ENCODE assay signal across 1 cellular context in the genomic region with DNA sequence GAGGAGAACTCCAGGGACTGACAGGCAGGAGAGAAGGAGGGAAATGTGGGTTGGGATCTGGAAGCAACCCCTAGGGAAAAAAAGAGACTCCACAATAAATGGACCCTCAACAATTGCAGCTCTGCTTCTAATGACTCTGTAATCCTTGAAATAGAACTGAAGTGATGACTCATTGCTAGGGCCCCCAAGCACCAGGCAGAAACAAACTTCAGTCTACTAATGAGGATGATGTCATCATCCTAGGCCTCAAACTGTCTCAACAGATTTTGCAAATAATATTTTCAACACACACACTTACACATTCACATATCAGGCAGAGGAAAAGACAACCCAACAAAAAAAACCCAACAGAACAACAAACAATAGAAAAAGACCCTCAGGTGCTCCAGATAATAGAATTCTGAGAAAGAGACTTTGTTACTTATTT.
A peak's percentile ranks its signal among the peaks of the same experiment; 100 is the strongest.
TF ChIP-seq lines count a peak whose summit lies in the region.

No MANE protein-coding gene starts in this region.

TF ChIP-seq in GM12878, 131 proteins besides CTCF, POLR2A, EP300 and RAD21 (continued from another document):
- TF ChIP-seq, protein P1, sequence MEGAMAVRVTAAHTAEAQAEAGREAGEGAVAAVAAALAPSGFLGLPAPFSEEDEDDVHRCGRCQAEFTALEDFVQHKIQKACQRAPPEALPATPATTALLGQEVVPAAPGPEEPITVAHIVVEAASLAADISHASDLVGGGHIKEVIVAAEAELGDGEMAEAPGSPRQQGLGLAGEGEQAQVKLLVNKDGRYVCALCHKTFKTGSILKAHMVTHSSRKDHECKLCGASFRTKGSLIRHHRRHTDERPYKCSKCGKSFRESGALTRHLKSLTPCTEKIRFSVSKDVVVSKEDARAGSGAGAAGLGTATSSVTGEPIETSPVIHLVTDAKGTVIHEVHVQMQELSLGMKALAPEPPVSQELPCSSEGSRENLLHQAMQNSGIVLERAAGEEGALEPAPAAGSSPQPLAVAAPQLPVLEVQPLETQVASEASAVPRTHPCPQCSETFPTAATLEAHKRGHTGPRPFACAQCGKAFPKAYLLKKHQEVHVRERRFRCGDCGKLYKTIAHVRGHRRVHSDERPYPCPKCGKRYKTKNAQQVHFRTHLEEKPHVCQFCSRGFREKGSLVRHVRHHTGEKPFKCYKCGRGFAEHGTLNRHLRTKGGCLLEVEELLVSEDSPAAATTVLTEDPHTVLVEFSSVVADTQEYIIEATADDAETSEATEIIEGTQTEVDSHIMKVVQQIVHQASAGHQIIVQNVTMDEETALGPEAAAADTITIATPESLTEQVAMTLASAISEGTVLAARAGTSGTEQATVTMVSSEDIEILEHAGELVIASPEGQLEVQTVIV (IDR thresholded peaks at IDR 0.05; ENCODE audit: borderline replicate concordance, partially characterized antibody): no peak
- TF ChIP-seq MTA2 (IDR thresholded peaks at IDR 0.05; ENCODE audit: low read depth) (peak; percentile 64), TAF1 (IDR thresholded peaks at IDR 0.05; ENCODE audit: borderline replicate concordance, low read depth, low read length) (no peak), SRF (IDR thresholded peaks at IDR 0.05; ENCODE audit: low read depth in 2 of 2, low read length in 2 of 2) (no peak), ZNF274 (IDR thresholded peaks at IDR 0.05; ENCODE audit: insufficient read depth, insufficient read length) (no peak), CHD1 (IDR thresholded peaks at IDR 0.05; ENCODE audit: low read depth, low read length) (no peak), ZNF24 (IDR thresholded peaks at IDR 0.05) (no peak), YY1 (IDR thresholded peaks at IDR 0.05; ENCODE audit: low read depth, low read length) (no peak), ZBED1 (IDR thresholded peaks at IDR 0.05; ENCODE audit: borderline replicate concordance) (0 out of 2 replicates have a peak, but pooled peaks have one; percentile 25), MEF2B (IDR thresholded peaks at IDR 0.05; ENCODE audit: partially characterized antibody, poor library complexity, severe bottlenecking) (peak; percentile 39), SPI1 (IDR thresholded peaks at IDR 0.05; ENCODE audit: borderline replicate concordance, insufficient read depth, low read depth, low read length) (no peak), HDGF (IDR thresholded peaks at IDR 0.05) (no peak), SIN3A (IDR thresholded peaks at IDR 0.05; ENCODE audit: low read depth, low read length) (no peak), BCL11A (IDR thresholded peaks at IDR 0.05; ENCODE audit: low read depth, low read length) (peak; percentile 77), FOS (IDR thresholded peaks at IDR 0.05; ENCODE audit: borderline replicate concordance, extremely low read depth, insufficient read length) (no peak), ZNF384 (IDR thresholded peaks at IDR 0.05; ENCODE audit: borderline replicate concordance, low read depth, low read length) (no peak), MEF2A (IDR thresholded peaks at IDR 0.05; ENCODE audit: insufficient read depth, low read depth, low read length) (no peak), JUND (IDR thresholded peaks at IDR 0.05; ENCODE audit: low read depth, low read length) (peak; percentile 67), EED (IDR thresholded peaks at IDR 0.05; ENCODE audit: low read depth) (no peak), ZZZ3 (IDR thresholded peaks at IDR 0.05; ENCODE audit: control insufficient read depth, insufficient read length, low read depth) (no peak), BHLHE40 (IDR thresholded peaks at IDR 0.05; ENCODE audit: borderline replicate concordance in 1 of 2, low read depth in 2 of 2, low read length in 1 of 2) (no peak), SMAD1 (IDR thresholded peaks at IDR 0.05; ENCODE audit: low read depth, partially characterized antibody) (peak; percentile 25), WRNIP1 (IDR thresholded peaks at IDR 0.05; ENCODE audit: borderline replicate concordance, low read depth, low read length) (no peak), RFX5 (IDR thresholded peaks at IDR 0.05; ENCODE audit: low read depth, low read length) (no peak), FOXM1 (IDR thresholded peaks at IDR 0.05; ENCODE audit: low read depth, low read length) (no peak), GABPA (IDR thresholded peaks at IDR 0.05; ENCODE audit: low read depth) (no peak), JUNB (IDR thresholded peaks at IDR 0.05) (peak; percentile 54; the same call in 1 of the 2 replicates), IKZF2 (IDR thresholded peaks at IDR 0.05) (peak in 1 of 2 experiments; percentile 27; a peak in 1 of 4 replicates), TCF7 (IDR thresholded peaks at IDR 0.05; ENCODE audit: borderline replicate concordance) (no peak), NFXL1 (IDR thresholded peaks at IDR 0.05; ENCODE audit: borderline replicate concordance) (no peak), NR2F1 (conservative IDR thresholded peaks at IDR 0.05) (no peak)
- TF ChIP-seq, protein P2, sequence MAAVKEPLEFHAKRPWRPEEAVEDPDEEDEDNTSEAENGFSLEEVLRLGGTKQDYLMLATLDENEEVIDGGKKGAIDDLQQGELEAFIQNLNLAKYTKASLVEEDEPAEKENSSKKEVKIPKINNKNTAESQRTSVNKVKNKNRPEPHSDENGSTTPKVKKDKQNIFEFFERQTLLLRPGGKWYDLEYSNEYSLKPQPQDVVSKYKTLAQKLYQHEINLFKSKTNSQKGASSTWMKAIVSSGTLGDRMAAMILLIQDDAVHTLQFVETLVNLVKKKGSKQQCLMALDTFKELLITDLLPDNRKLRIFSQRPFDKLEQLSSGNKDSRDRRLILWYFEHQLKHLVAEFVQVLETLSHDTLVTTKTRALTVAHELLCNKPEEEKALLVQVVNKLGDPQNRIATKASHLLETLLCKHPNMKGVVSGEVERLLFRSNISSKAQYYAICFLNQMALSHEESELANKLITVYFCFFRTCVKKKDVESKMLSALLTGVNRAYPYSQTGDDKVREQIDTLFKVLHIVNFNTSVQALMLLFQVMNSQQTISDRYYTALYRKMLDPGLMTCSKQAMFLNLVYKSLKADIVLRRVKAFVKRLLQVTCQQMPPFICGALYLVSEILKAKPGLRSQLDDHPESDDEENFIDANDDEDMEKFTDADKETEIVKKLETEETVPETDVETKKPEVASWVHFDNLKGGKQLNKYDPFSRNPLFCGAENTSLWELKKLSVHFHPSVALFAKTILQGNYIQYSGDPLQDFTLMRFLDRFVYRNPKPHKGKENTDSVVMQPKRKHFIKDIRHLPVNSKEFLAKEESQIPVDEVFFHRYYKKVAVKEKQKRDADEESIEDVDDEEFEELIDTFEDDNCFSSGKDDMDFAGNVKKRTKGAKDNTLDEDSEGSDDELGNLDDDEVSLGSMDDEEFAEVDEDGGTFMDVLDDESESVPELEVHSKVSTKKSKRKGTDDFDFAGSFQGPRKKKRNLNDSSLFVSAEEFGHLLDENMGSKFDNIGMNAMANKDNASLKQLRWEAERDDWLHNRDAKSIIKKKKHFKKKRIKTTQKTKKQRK (IDR thresholded peaks at IDR 0.05; ENCODE audit: low read depth, low read length): no peak
- TF ChIP-seq, protein P3, sequence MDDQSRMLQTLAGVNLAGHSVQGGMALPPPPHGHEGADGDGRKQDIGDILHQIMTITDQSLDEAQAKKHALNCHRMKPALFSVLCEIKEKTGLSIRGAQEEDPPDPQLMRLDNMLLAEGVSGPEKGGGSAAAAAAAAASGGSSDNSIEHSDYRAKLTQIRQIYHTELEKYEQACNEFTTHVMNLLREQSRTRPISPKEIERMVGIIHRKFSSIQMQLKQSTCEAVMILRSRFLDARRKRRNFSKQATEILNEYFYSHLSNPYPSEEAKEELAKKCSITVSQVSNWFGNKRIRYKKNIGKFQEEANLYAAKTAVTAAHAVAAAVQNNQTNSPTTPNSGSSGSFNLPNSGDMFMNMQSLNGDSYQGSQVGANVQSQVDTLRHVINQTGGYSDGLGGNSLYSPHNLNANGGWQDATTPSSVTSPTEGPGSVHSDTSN (IDR thresholded peaks at IDR 0.05; ENCODE audit: insufficient replicate concordance, low read depth, low read length): no peak
- TF ChIP-seq, protein P4, sequence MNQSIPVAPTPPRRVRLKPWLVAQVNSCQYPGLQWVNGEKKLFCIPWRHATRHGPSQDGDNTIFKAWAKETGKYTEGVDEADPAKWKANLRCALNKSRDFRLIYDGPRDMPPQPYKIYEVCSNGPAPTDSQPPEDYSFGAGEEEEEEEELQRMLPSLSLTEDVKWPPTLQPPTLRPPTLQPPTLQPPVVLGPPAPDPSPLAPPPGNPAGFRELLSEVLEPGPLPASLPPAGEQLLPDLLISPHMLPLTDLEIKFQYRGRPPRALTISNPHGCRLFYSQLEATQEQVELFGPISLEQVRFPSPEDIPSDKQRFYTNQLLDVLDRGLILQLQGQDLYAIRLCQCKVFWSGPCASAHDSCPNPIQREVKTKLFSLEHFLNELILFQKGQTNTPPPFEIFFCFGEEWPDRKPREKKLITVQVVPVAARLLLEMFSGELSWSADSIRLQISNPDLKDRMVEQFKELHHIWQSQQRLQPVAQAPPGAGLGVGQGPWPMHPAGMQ (IDR thresholded peaks at IDR 0.05; ENCODE audit: borderline replicate concordance): no peak
- TF ChIP-seq, protein P5, sequence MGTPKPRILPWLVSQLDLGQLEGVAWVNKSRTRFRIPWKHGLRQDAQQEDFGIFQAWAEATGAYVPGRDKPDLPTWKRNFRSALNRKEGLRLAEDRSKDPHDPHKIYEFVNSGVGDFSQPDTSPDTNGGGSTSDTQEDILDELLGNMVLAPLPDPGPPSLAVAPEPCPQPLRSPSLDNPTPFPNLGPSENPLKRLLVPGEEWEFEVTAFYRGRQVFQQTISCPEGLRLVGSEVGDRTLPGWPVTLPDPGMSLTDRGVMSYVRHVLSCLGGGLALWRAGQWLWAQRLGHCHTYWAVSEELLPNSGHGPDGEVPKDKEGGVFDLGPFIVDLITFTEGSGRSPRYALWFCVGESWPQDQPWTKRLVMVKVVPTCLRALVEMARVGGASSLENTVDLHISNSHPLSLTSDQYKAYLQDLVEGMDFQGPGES (IDR thresholded peaks at IDR 0.05): no peak
- TF ChIP-seq, protein P6, sequence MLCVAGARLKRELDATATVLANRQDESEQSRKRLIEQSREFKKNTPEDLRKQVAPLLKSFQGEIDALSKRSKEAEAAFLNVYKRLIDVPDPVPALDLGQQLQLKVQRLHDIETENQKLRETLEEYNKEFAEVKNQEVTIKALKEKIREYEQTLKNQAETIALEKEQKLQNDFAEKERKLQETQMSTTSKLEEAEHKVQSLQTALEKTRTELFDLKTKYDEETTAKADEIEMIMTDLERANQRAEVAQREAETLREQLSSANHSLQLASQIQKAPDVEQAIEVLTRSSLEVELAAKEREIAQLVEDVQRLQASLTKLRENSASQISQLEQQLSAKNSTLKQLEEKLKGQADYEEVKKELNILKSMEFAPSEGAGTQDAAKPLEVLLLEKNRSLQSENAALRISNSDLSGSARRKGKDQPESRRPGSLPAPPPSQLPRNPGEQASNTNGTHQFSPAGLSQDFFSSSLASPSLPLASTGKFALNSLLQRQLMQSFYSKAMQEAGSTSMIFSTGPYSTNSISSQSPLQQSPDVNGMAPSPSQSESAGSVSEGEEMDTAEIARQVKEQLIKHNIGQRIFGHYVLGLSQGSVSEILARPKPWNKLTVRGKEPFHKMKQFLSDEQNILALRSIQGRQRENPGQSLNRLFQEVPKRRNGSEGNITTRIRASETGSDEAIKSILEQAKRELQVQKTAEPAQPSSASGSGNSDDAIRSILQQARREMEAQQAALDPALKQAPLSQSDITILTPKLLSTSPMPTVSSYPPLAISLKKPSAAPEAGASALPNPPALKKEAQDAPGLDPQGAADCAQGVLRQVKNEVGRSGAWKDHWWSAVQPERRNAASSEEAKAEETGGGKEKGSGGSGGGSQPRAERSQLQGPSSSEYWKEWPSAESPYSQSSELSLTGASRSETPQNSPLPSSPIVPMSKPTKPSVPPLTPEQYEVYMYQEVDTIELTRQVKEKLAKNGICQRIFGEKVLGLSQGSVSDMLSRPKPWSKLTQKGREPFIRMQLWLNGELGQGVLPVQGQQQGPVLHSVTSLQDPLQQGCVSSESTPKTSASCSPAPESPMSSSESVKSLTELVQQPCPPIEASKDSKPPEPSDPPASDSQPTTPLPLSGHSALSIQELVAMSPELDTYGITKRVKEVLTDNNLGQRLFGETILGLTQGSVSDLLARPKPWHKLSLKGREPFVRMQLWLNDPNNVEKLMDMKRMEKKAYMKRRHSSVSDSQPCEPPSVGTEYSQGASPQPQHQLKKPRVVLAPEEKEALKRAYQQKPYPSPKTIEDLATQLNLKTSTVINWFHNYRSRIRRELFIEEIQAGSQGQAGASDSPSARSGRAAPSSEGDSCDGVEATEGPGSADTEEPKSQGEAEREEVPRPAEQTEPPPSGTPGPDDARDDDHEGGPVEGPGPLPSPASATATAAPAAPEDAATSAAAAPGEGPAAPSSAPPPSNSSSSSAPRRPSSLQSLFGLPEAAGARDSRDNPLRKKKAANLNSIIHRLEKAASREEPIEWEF (IDR thresholded peaks at IDR 0.05; ENCODE audit: insufficient replicate concordance, low read depth, low read length): no peak
